16 cellular contexts compared by ENCODE assay signal in genomic region chr6:112233864-112234263, GRCh38. TPM values are rescaled to one million over a fixed set of nuclear protein-coding genes. Genes with fewer than 3 reads are reported as not detected.
DNase-seq lines count a peak whose midpoint lies in the region; ATAC-seq and TF ChIP-seq lines count a peak whose summit lies in the region.
"Had no signal": no experiment of that assay in that cellular context is flagged by ENCODE, and none has a peak within 500 bp of the region (broad histone marks: within the 10 kb centered on the region; RNA-seq: fewer than 3 reads in every experiment).

No MANE protein-coding gene starts in this region.

- H3K4me3 ChIP-seq in cardiac fibroblast (replicated peaks in 1 of 2; ENCODE audit: low read depth in 2 of 2, low read length in 2 of 2) (no peak overlapping the region), skin epidermis (no peak overlapping the region), HAP-1 (no peak overlapping the region)
- H3K4me3 ChIP-seq: lower lobe of right lung had no signal

- in situ Hi-C loops in HAP-1 (cut with MboI; ENCODE audit: low sequenced_read_pairs): no loop called here

- H3K4me1 Mint-ChIP-seq in stimulated activated naive CD8-positive, alpha-beta T cell treated with anti-CD3 and anti-CD28 coated beads, Interleukin-15, amount 100 ng/mL, for 72 hours: peaks cover 17% of the 10 kb centered on the region
- H3K4me1 Mint-ChIP-seq: activated B cell treated with CpG ODN at 0.5 μM for 24 hours; CD4-positive, CD25-positive, alpha-beta regulatory T cell had no signal

- H3K4me1 ChIP-seq in HAP-1: peaks cover 8% of the 10 kb centered on the region

- H3K27ac Mint-ChIP-seq in stimulated activated naive CD8-positive, alpha-beta T cell treated with anti-CD3 and anti-CD28 coated beads, Interleukin-15, amount 100 ng/mL, for 72 hours: no peak overlapping the region
- H3K27ac Mint-ChIP-seq: activated B cell treated with CpG ODN at 0.5 μM for 24 hours; activated T-cell treated with anti-CD3 and anti-CD28 coated beads, Interleukin-2, amount 50 U/mL, for 72 hours; CD4-positive, CD25-positive, alpha-beta regulatory T cell had no signal

- intact Hi-C loops in left ventricle myocardium superior (cut with micrococcal nuclease): no loop called here

- TF ChIP-seq CTCF in cardiac fibroblast (IDR thresholded peaks at IDR 0.05; ENCODE audit: low read depth, low read length): no peak

- H3K27me3 ChIP-seq in HAP-1 (ENCODE audit: low read depth): no peaks in the 10 kb centered on the region

- ATAC-seq in left ventricle myocardium superior: peak; percentile 73
- ATAC-seq in stimulated activated naive CD8-positive, alpha-beta T cell treated with anti-CD3 and anti-CD28 coated beads, Interleukin-15, amount 100 ng/mL, for 72 hours: no peak
- ATAC-seq: activated T-cell treated with anti-CD3 and anti-CD28 coated beads, Interleukin-2, amount 50 U/mL, for 72 hours; lower lobe of right lung had no signal

- H3K27ac ChIP-seq in skin epidermis: peak overlapping the region in 15 of 21 experiments; percentile 19 to 79 (median 60)
- H3K27ac ChIP-seq: lower lobe of right lung had no signal

- no peaks in the 10 kb centered on the region for H3K9me3 Mint-ChIP-seq in stimulated activated naive CD8-positive, alpha-beta T cell treated with anti-CD3 and anti-CD28 coated beads, Interleukin-15, amount 100 ng/mL, for 72 hours
- H3K9me3 Mint-ChIP-seq: activated B cell treated with CpG ODN at 0.5 μM for 24 hours; activated T-cell treated with anti-CD3 and anti-CD28 coated beads, Interleukin-2, amount 50 U/mL, for 72 hours had no signal

- no peak overlapping the region for H3K4me3 Mint-ChIP-seq in stimulated activated naive CD8-positive, alpha-beta T cell treated with anti-CD3 and anti-CD28 coated beads, Interleukin-15, amount 100 ng/mL, for 72 hours
- H3K4me3 Mint-ChIP-seq: activated B cell treated with CpG ODN at 0.5 μM for 24 hours; activated T-cell treated with anti-CD3 and anti-CD28 coated beads, Interleukin-2, amount 50 U/mL, for 72 hours; CD4-positive, CD25-positive, alpha-beta regulatory T cell had no signal

- no peaks in the 10 kb centered on the region for H3K36me3 ChIP-seq in HAP-1 (replicated peaks)
- H3K36me3 ChIP-seq: lower lobe of right lung had no signal

- H3K27me3 Mint-ChIP-seq in stimulated activated naive CD8-positive, alpha-beta T cell treated with anti-CD3 and anti-CD28 coated beads, Interleukin-15, amount 100 ng/mL, for 72 hours: peaks cover 41% of the 10 kb centered on the region

- DNase-seq in ELR (ENCODE audit: low read depth) (peak; percentile 62), cardiac fibroblast (ENCODE audit: low read depth in 2 of 2) (peak; percentile 87 to 93), left ventricle myocardium superior (no peak), HAP-1 (ENCODE audit: low spot score in 2 of 2) (no peak)
- DNase-seq in activated CD8-positive, alpha-beta memory T cell treated with anti-CD3 and anti-CD28 coated beads, Interleukin-2, amount 50 U/mL, for 48 hours: no peak
- DNase-seq in stimulated activated naive CD8-positive, alpha-beta T cell treated with anti-CD3 and anti-CD28 coated beads, Interleukin-15, amount 100 ng/mL, for 72 hours: no peak
- DNase-seq in activated CD4-positive, alpha-beta T cell treated with anti-CD3 and anti-CD28 coated beads, Interleukin-2, amount 50 U/mL, for 48 hours: no peak
- DNase-seq: activated B cell treated with CpG ODN at 0.5 μM for 24 hours; activated T-cell treated with anti-CD3 and anti-CD28 coated beads, Interleukin-2, amount 50 U/mL, for 72 hours; CD4-positive, CD25-positive, alpha-beta regulatory T cell; lower lobe of right lung; NCI-H1092; NCI-H526 treated with DMSO at 0.1 percent for 48 hours; posterior cingulate gyrus; SIG-M5 had no signal

- H3K9me3 ChIP-seq in HAP-1: no peaks in the 10 kb centered on the region
- H3K9me3 ChIP-seq: lower lobe of right lung had no signal

RNA-seq across cellular contexts. Expression of gene LAMA4, which starts 20.5 kb away (rescaled TPM):
- 50.6 TPM for total RNA-seq in left ventricle myocardium superior
- total RNA-seq: activated B cell treated with CpG ODN at 0.5 μM for 24 hours; CD4-positive, CD25-positive, alpha-beta regulatory T cell had no signal

Comparison
In these comparisons a context has a peak if more than half of its experiments do, and no peak if none do; other contexts are left out.
1. DNase-seq: peak in ELR (single experiment) and cardiac fibroblast (2 of 2); none in left ventricle myocardium superior (single experiment), HAP-1 (0 of 2), activated CD8-positive, alpha-beta memory T cell treated with anti-CD3 and anti-CD28 coated beads, Interleukin-2, amount 50 U/mL, for 48 hours (single experiment), stimulated activated naive CD8-positive, alpha-beta T cell treated with anti-CD3 and anti-CD28 coated beads, Interleukin-15, amount 100 ng/mL, for 72 hours (0 of 2) and activated CD4-positive, alpha-beta T cell treated with anti-CD3 and anti-CD28 coated beads, Interleukin-2, amount 50 U/mL, for 48 hours (0 of 2).